22 cellular contexts compared by ENCODE assay signal in genomic region chr4:5127556-5127955, GRCh38.
"Had no signal": no experiment of that assay in that cellular context is flagged by ENCODE, and none has a peak within 500 bp of the region (broad histone marks: within the 10 kb centered on the region; RNA-seq: fewer than 3 reads in every experiment).

No MANE protein-coding gene starts in this region.

- ATAC-seq: heart right ventricle; left lobe of liver; mucosa of descending colon; naive thymus-derived CD8-positive, alpha-beta T cell; sciatic nerve had no signal

- H3K4me1 ChIP-seq: esophagus muscularis mucosa, heart right ventricle, spleen, transverse colon had no signal

- H3K9me3 ChIP-seq: mucosa of descending colon, thoracic aorta, transverse colon had no signal

- H3K27ac ChIP-seq: epithelial cell of prostate, esophagus muscularis mucosa, heart right ventricle, spleen, thoracic aorta, transverse colon had no signal

- DNase-seq: effector memory CD4-positive, alpha-beta T cell; foreskin melanocyte; heart right ventricle; hypothalamus; islet precursor cell; mammary epithelial cell; mucosa of descending colon; naive thymus-derived CD8-positive, alpha-beta T cell; posterior cingulate gyrus; spleen; stimulated activated CD4-positive, alpha-beta T cell treated with anti-CD3 and anti-CD28 coated beads, Interleukin-15, amount 100 ng/mL, for 24 hours; stimulated activated CD4-positive, alpha-beta T cell treated with anti-CD3 and anti-CD28 coated beads, Interleukin-1b, Interleukin-23, amount 100 ng/mL, for 48 hours; stimulated activated CD4-positive, alpha-beta T cell treated with anti-CD3 and anti-CD28 coated beads, Interleukin-4, amount 100 ng/mL, for 4 hours; stimulated activated naive CD4-positive, alpha-beta T cell; stomach; substantia nigra; transverse colon had no signal

- H3K27me3 ChIP-seq: esophagus muscularis mucosa, stomach, transverse colon had no signal

- H3K4me3 ChIP-seq: esophagus muscularis mucosa, heart right ventricle, mucosa of descending colon, spleen, stomach, thoracic aorta, transverse colon had no signal

- H3K36me3 ChIP-seq: esophagus muscularis mucosa, heart right ventricle, spleen, stomach, thoracic aorta, transverse colon had no signal
